8 cellular contexts compared by ENCODE assay signal in the genomic region with DNA sequence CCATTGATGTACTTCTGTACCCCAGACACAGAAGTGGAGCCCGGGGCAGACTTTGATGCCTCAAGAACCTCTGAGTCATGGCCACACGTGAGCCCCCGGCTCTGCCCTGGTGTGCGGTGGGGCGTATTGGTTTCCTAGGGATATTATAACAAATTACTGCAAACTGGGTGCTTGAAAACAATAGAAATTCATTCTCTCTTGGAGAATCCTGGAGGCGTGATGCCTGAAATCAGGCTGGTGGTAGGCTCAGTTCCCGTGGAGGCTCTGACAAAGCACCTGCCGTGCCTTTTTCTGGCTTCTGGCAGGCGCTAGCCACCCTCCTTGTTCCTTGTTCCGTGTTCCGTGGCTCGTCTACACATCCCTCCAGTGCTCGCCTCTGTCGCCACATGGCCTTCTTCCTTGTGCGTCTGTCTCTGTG. TPM values are rescaled to one million over a fixed set of nuclear protein-coding genes. Genes with fewer than 3 reads are reported as not detected.
DNase-seq lines count a peak whose midpoint lies in the region; ATAC-seq and TF ChIP-seq lines count a peak whose summit lies in the region.

No MANE protein-coding gene starts in this region.

- peak overlapping the region; percentile 56 for H3K27ac Mint-ChIP-seq in activated T-helper 17 cell treated with anti-CD3 and anti-CD28 coated beads, Interleukin-2, amount 50 U/mL, for 72 hours
- H3K27ac Mint-ChIP-seq in activated CD4-positive, alpha-beta memory T cell treated with anti-CD3 and anti-CD28 coated beads for 36 hours = no peak overlapping the region

- TF ChIP-seq CTCF in hepatocyte (IDR thresholded peaks at IDR 0.05; ENCODE audit: poor library complexity) (no peak), sigmoid colon (IDR thresholded peaks at IDR 0.05) (no peak), GM13976 (IDR thresholded peaks at IDR 0.05; ENCODE audit: borderline replicate concordance, control extremely low read depth, extremely low read depth, insufficient read depth, missing control alignments) (no peak)

- DNase-seq in ELR (ENCODE audit: low read depth) (peak; percentile 71), hepatocyte (ENCODE audit: low spot score) (no peak), sigmoid colon (no peak), NCI-H2107 treated with DMSO at 0.1 percent for 48 hours (lab: John Stamatoyannopoulos, UW; ENCODE audit: unreplicated experiment) (no peak), GM13976 (ENCODE audit: low spot score) (no peak), HCEC 1CT (no peak)
- DNase-seq in activated CD4-positive, alpha-beta memory T cell treated with anti-CD3 and anti-CD28 coated beads for 36 hours = no peak

- H3K36me3 Mint-ChIP-seq in activated T-helper 17 cell treated with anti-CD3 and anti-CD28 coated beads, Interleukin-2, amount 50 U/mL, for 72 hours (ENCODE audit: low read depth) = peaks cover 5% of the 10 kb centered on the region
- no peaks in the 10 kb centered on the region for H3K36me3 Mint-ChIP-seq in activated CD4-positive, alpha-beta memory T cell treated with anti-CD3 and anti-CD28 coated beads for 36 hours

- WGBS in hepatocyte (ENCODE audit: low lambda C conversion rate, missing lambda C conversion rate) = 89% methylated on average over 15 of the region's 15 CpGs
- WGBS in sigmoid colon, 2 donors = 18 to 58% methylated on average over 15 of the region's 15 CpGs

- H3K4me3 Mint-ChIP-seq in activated T-helper 17 cell treated with anti-CD3 and anti-CD28 coated beads, Interleukin-2, amount 50 U/mL, for 72 hours = no peak overlapping the region
- H3K4me3 Mint-ChIP-seq in activated CD4-positive, alpha-beta memory T cell treated with anti-CD3 and anti-CD28 coated beads for 36 hours = no peak overlapping the region

- H3K9me3 Mint-ChIP-seq in activated T-helper 17 cell treated with anti-CD3 and anti-CD28 coated beads, Interleukin-2, amount 50 U/mL, for 72 hours = no peaks in the 10 kb centered on the region
- H3K9me3 Mint-ChIP-seq in activated CD4-positive, alpha-beta memory T cell treated with anti-CD3 and anti-CD28 coated beads for 36 hours = no peaks in the 10 kb centered on the region

- H3K4me1 Mint-ChIP-seq in activated T-helper 17 cell treated with anti-CD3 and anti-CD28 coated beads, Interleukin-2, amount 50 U/mL, for 72 hours = peaks cover 9% of the 10 kb centered on the region
- H3K4me1 Mint-ChIP-seq in activated CD4-positive, alpha-beta memory T cell treated with anti-CD3 and anti-CD28 coated beads for 36 hours (ENCODE audit: low read depth) = peaks cover 18% of the 10 kb centered on the region

- no peak for TF ChIP-seq POLR2A in sigmoid colon (IDR thresholded peaks at IDR 0.05)

- no peak overlapping the region for H2AFZ ChIP-seq in hepatocyte

- H3K4me1 ChIP-seq in hepatocyte (ENCODE audit: insufficient read depth) = peaks cover 58% of the 10 kb centered on the region
- H3K4me1 ChIP-seq in sigmoid colon = peaks cover 0 to 98% (median 84%) of the 10 kb centered on the region in 4 donors

- CTCF ChIA-PET in activated CD4-positive, alpha-beta memory T cell treated with anti-CD3 and anti-CD28 coated beads for 36 hours (lab: Charles Lee) = interaction anchor here (1.8 kb wide), 1 partner anchor 155 kb away, joined by 5 read pairs; no protein-coding TSS in a partner anchor

- H3K36me3 ChIP-seq in hepatocyte (replicated peaks; ENCODE audit: insufficient read depth, low read depth) (no peaks in the 10 kb centered on the region), sigmoid colon (no peaks in the 10 kb centered on the region)

- POLR2A ChIA-PET in activated CD4-positive, alpha-beta memory T cell treated with anti-CD3 and anti-CD28 coated beads for 36 hours (lab: Charles Lee) = no interaction called here

- peak overlapping the region; percentile 69 for H3K27ac ChIP-seq in hepatocyte
- H3K27ac ChIP-seq in sigmoid colon = peak overlapping the region; percentile 78 to 90 (median 82)

- H3K27me3 ChIP-seq in hepatocyte = no peaks in the 10 kb centered on the region
- H3K27me3 ChIP-seq in sigmoid colon = no peaks in the 10 kb centered on the region

- H3K4me2 ChIP-seq in hepatocyte = no peak overlapping the region

- peaks cover 4% of the 10 kb centered on the region for H4K20me1 ChIP-seq in hepatocyte (ENCODE audit: insufficient read depth, poor library complexity, severe bottlenecking)

- H3K9me3 ChIP-seq in hepatocyte (ENCODE audit: low read depth) (no peaks in the 10 kb centered on the region), sigmoid colon (no peaks in the 10 kb centered on the region)

- no peak overlapping the region for H3K4me3 ChIP-seq in hepatocyte
- no peak overlapping the region for H3K4me3 ChIP-seq in sigmoid colon

- intact Hi-C loops in sigmoid colon (cut with DNase I) = no loop called here
- intact Hi-C loops in activated CD4-positive, alpha-beta memory T cell treated with anti-CD3 and anti-CD28 coated beads for 36 hours (cut with micrococcal nuclease) = no loop called here

- in situ Hi-C loops in GM13976 (cut with MboI; ENCODE audit: low sequenced_read_pairs, unreplicated experiment) = no loop called here

- TF ChIP-seq EP300 in sigmoid colon (IDR thresholded peaks at IDR 0.05) = no peak

- H3K9me2 ChIP-seq in hepatocyte (replicated peaks; ENCODE audit: insufficient read depth) = no peaks in the 10 kb centered on the region

- ATAC-seq in activated T-helper 17 cell treated with anti-CD3 and anti-CD28 coated beads, Interleukin-2, amount 50 U/mL, for 72 hours (replicated peaks) = no peak

- H3K79me2 ChIP-seq in hepatocyte = peaks cover 83% of the 10 kb centered on the region

- H3K27me3 Mint-ChIP-seq in activated T-helper 17 cell treated with anti-CD3 and anti-CD28 coated beads, Interleukin-2, amount 50 U/mL, for 72 hours = no peaks in the 10 kb centered on the region
- no peaks in the 10 kb centered on the region for H3K27me3 Mint-ChIP-seq in activated CD4-positive, alpha-beta memory T cell treated with anti-CD3 and anti-CD28 coated beads for 36 hours

RNA-seq across cellular contexts. Expression of a gene that starts 24.2 kb away (rescaled TPM):
- total RNA-seq in activated T-helper 17 cell treated with anti-CD3 and anti-CD28 coated beads, Interleukin-2, amount 50 U/mL, for 72 hours = 1 to 10 TPM; 6.8 to 7.6 TPM
- total RNA-seq in hepatocyte = 33.5 and 35.7 TPM in 2 replicates
- 41.6 and 44.7 TPM in 2 replicates for polyA plus RNA-seq in hepatocyte
- 10 to 100 TPM in 2 of 4 donors, 1 to 10 TPM in 2; 8.2 to 24.1 (median 14.2) TPM for total RNA-seq in sigmoid colon
- 10 to 100 TPM; 13.8 to 36.2 (median 24.7) TPM for polyA plus RNA-seq in sigmoid colon
- total RNA-seq in activated CD4-positive, alpha-beta memory T cell treated with anti-CD3 and anti-CD28 coated beads for 36 hours = 10 to 100 TPM; 16.1 to 18.8 TPM
